ENCODE assay signal across 8 cellular contexts in the genomic region with DNA sequence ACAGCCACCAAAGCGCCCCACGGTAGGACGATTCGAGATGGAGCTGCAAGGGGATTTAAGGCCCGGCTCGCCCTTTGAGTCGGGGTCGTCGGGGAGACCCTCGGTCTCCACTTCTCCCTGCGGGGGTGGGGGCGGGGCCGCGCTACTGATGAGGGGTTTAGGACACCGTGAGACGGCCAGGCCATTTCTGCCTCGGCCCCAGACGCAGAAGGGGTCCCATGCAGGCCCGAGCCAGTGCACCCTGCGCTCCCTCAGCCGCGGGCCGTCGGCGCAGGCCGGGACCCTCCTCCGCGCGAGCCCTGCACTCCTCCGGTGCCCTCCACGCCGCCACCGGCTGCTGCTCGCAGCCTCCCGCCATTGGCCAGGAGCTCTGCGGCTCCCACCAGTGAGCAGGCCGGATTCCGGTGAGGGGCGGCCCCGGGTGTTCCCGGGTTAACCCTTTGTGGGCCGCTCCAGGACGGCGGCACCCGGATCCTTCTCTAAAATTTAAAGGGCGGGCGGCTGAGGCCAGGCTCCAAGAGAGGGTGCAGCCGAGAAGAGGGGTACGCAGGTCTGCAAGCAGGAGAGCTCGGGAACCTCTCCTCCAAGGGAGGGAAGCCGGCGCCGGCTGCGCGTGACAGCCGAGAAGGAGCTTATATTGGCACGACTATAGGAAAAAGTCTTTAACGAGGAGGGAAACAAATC. TPM values are rescaled to one million over a fixed set of nuclear protein-coding genes. Genes with fewer than 3 reads are reported as not detected.
A peak's percentile ranks its signal among the peaks of the same experiment; 100 is the strongest.
DNase-seq lines count a peak whose midpoint lies in the region; ATAC-seq and TF ChIP-seq lines count a peak whose summit lies in the region.

No MANE protein-coding gene starts in this region.

- H2AFZ ChIP-seq in PC-9 (peak overlapping the region; percentile 85), neural cell (ENCODE audit: low read depth, low read length) (peak overlapping the region; percentile 32)

- no peak for TF ChIP-seq RAD21 in neural cell (conservative IDR thresholded peaks at IDR 0.05)

- H3K36me3 ChIP-seq in PC-9 (ENCODE audit: low read depth) (no peaks in the 10 kb centered on the region), neural cell (ENCODE audit: insufficient read depth, low read length) (no peaks in the 10 kb centered on the region)

- ATAC-seq in HG03103 (IDR thresholded peaks at IDR 0.05; ENCODE audit: low read depth, unreplicated experiment) (peak; percentile 73), GM18870 (IDR thresholded peaks at IDR 0.05; ENCODE audit: unreplicated experiment) (no peak)
- ATAC-seq in stimulated activated naive CD8-positive, alpha-beta T cell treated with anti-CD3 and anti-CD28 coated beads, Interleukin-15, Interleukin-2, amounts not matched to agents 100 U/mL and 50 U/mL, for 24 hours, result peak; percentile 91

- peak overlapping the region; percentile 70 for H3K27ac ChIP-seq in PC-9
- H3K27ac ChIP-seq in neural cell (ENCODE audit: low read length), result no peak overlapping the region

- H3K9ac ChIP-seq in neural cell (ENCODE audit: low read length), result peak overlapping the region; percentile 21

- H3K9me3 ChIP-seq in PC-9 (ENCODE audit: insufficient read depth, low read depth) (no peaks in the 10 kb centered on the region), neural cell (ENCODE audit: low read length) (no peaks in the 10 kb centered on the region)

- H3K9me2 ChIP-seq in PC-9 (ENCODE audit: insufficient read depth) (no peaks in the 10 kb centered on the region), neural cell (ENCODE audit: insufficient read depth, low read length) (no peaks in the 10 kb centered on the region)

- POLR2A ChIA-PET in PC-9 (lab: Charles Lee; ENCODE audit: unreplicated experiment), result interaction anchor here (0.5 to 1.0 kb wide), 8 partner anchors 14 to 406 kb away, joined by 3 to 16 read pairs (median 4); a partner anchor contains a TSS

- H3K27me3 ChIP-seq in PC-9 (ENCODE audit: insufficient read depth, low read depth), result no peaks in the 10 kb centered on the region
- H3K27me3 ChIP-seq in neural cell (ENCODE audit: insufficient read depth, low read depth, low read length), result no peaks in the 10 kb centered on the region

- BruUV-seq in PC-9 (replicated peaks; lab: Mats Ljungman, UMichigan), result TSS peak; percentile 67

- TF ChIP-seq EP300 in neural cell (conservative IDR thresholded peaks at IDR 0.05; ENCODE audit: poor library complexity, severe bottlenecking), result no peak

- no peaks in the 10 kb centered on the region for H3K79me2 ChIP-seq in PC-9 (ENCODE audit: low read depth)
- no peaks in the 10 kb centered on the region for H3K79me2 ChIP-seq in neural cell (replicated peaks; ENCODE audit: insufficient read depth, low read length)

- CTCF ChIA-PET in PC-9 (lab: Charles Lee), result interaction anchor here (0.6 to 1.8 kb wide), 8 partner anchors 14 to 519 kb away, joined by 3 to 38 read pairs (median 4); a partner anchor contains a TSS

- H3F3A ChIP-seq in PC-9 (ENCODE audit: insufficient read depth, low read depth) (peaks cover 48% of the 10 kb centered on the region), neural cell (ENCODE audit: insufficient read depth, low read length, poor library complexity, severe bottlenecking) (no peaks in the 10 kb centered on the region)

- no peaks in the 10 kb centered on the region for H4K20me1 ChIP-seq in PC-9 (ENCODE audit: insufficient read depth)
- H4K20me1 ChIP-seq in neural cell (ENCODE audit: insufficient read depth), result no peaks in the 10 kb centered on the region

- H3K4me1 ChIP-seq in PC-9 (replicated peaks; ENCODE audit: insufficient read depth), result peaks cover 68% of the 10 kb centered on the region

- intact Hi-C loops in PC-9 (cut with micrococcal nuclease; ENCODE audit: unreplicated experiment), result loop anchor here (2.0 kb wide), 2 partner anchors 19 to 53 kb away; a partner anchor contains a TSS

- peak overlapping the region; percentile 39 for H3K4me3 ChIP-seq in GM12864 (ENCODE audit: low read depth, low read length)
- H3K4me3 ChIP-seq in PC-9, result peak overlapping the region; percentile 73
- H3K4me3 ChIP-seq in fibroblast of villous mesenchyme (ENCODE audit: low read depth, low read length), result peak overlapping the region; percentile 58
- peak overlapping the region; percentile 69 for H3K4me3 ChIP-seq in neural cell (ENCODE audit: low read length)

- peak overlapping the region; percentile 82 for H3K4me2 ChIP-seq in PC-9
- H3K4me2 ChIP-seq in neural cell (ENCODE audit: low read length), result peak overlapping the region; percentile 51

- DNase-seq in GM12864 (ENCODE audit: low read depth) (no peak), PC-9 (peak; percentile 68 to 82), fibroblast of villous mesenchyme (ENCODE audit: low read depth) (peak; percentile 81)
- DNase-seq in activated T-helper 9 cell treated with anti-CD3 and anti-CD28 coated beads, Interleukin-2, amount 50 U/mL, for 16 hours (ENCODE audit: low read depth), result peak; percentile 60
- DNase-seq in stimulated activated naive CD8-positive, alpha-beta T cell treated with anti-CD3 and anti-CD28 coated beads, Interleukin-15, Interleukin-2, amounts not matched to agents 100 U/mL and 50 U/mL, for 24 hours, result peak; percentile 77

- TF ChIP-seq CTCF in GM12864 (IDR thresholded peaks at IDR 0.05; ENCODE audit: low read depth, low read length, missing control alignments) (no peak), PC-9 (conservative IDR thresholded peaks at IDR 0.05) (no peak), fibroblast of villous mesenchyme (IDR thresholded peaks at IDR 0.05; ENCODE audit: insufficient read depth, low read depth, low read length) (no peak), neural cell (IDR thresholded peaks at IDR 0.05; ENCODE audit: poor library complexity, severe bottlenecking) (no peak)

TF ChIP-seq in neural cell, 6 proteins besides CTCF, POLR2A, EP300 and RAD21:
- TF ChIP-seq POLR2AphosphoS5 (IDR thresholded peaks at IDR 0.05), result no peak
- peak; percentile 68 for TF ChIP-seq MXI1 (conservative IDR thresholded peaks at IDR 0.05; ENCODE audit: poor library complexity, severe bottlenecking)

RNA-seq across cellular contexts. Expression of a gene that starts 18.0 kb away (rescaled TPM):
- total RNA-seq in PC-9 (2021) (1.3 and 3.1 TPM in 2 replicates), fibroblast of villous mesenchyme (40.6 and 66.7 TPM in 2 replicates)
- not detected in 2 replicates for polyA plus RNA-seq in neural cell
- polyA minus RNA-seq in neural cell, result not detected in 2 replicates

RNA-seq across cellular contexts. Expression of a gene that starts 51.8 kb away (rescaled TPM):
- total RNA-seq in PC-9 (2021), result 49.3 and 67.5 TPM in 2 replicates
- 50.1 and 63.1 TPM in 2 replicates for total RNA-seq in fibroblast of villous mesenchyme
- 55.7 and 91.0 TPM in 2 replicates for polyA plus RNA-seq in neural cell
- polyA minus RNA-seq in neural cell, result 62.5 and 66.7 TPM in 2 replicates

Comparison
In these comparisons a context has a peak if more than half of its experiments do, and no peak if none do; other contexts are left out.
1. RNA of a gene that starts 18.0 kb away (total RNA-seq): 40.6 to 66.7 TPM in fibroblast of villous mesenchyme; 1.3 to 3.1 TPM in PC-9; every median in the first group is over 10 times any median in the second.
2. Peak in every context shown above with its lines, with median percentiles within 50 percentile points of each other: H3K4me3 ChIP-seq.